In genomic region chr14:23057757-23058653, GRCh38 we compare ENCODE assay signal across 8 cellular contexts. TPM values are rescaled to one million over a fixed set of nuclear protein-coding genes. Genes with fewer than 3 reads are reported as not detected.
DNase-seq lines count a peak whose midpoint lies in the region; ATAC-seq and TF ChIP-seq lines count a peak whose summit lies in the region.

No MANE protein-coding gene starts in this region.

- H3K27me3 Mint-ChIP-seq in activated naive CD8-positive, alpha-beta T cell = no peaks in the 10 kb centered on the region

- no peaks in the 10 kb centered on the region for H3K9me3 ChIP-seq in ES-I3 (ENCODE audit: control insufficient read depth, insufficient read depth, low read length)
- H3K9me3 ChIP-seq in OCI-LY3 (ENCODE audit: insufficient read depth, low read length) = no peaks in the 10 kb centered on the region

- intact Hi-C loops in left cardiac atrium (cut with DNase I) = loop anchor here (2.0 kb wide), 1 partner anchor 71 kb away; no protein-coding TSS in a partner anchor

- no peaks in the 10 kb centered on the region for H3K9me3 Mint-ChIP-seq in activated naive CD8-positive, alpha-beta T cell (ENCODE audit: low read depth)

- H3K4me3 ChIP-seq in HFF-Myc (replicated peaks; ENCODE audit: low read depth, low read length) (peak overlapping the region; percentile 41), OCI-LY3 (ENCODE audit: low read length) (peak overlapping the region; percentile 80), rectal smooth muscle tissue (ENCODE audit: low read length) (peak overlapping the region; percentile 80)

- H3K27ac Mint-ChIP-seq in activated naive CD8-positive, alpha-beta T cell = peak overlapping the region; percentile 22

- H3K9ac ChIP-seq in ES-I3 (ENCODE audit: low read depth, low read length) (peak overlapping the region; percentile 71), OCI-LY3 (ENCODE audit: low read length) (peak overlapping the region; percentile 44; the same call in 1 of the 2 replicates), rectal smooth muscle tissue (ENCODE audit: low read length) (no peak overlapping the region)

- peaks cover 5% of the 10 kb centered on the region for H4K20me1 ChIP-seq in OCI-LY3 (ENCODE audit: insufficient read depth, low read length)

- H3K36me3 Mint-ChIP-seq in activated naive CD8-positive, alpha-beta T cell = no peaks in the 10 kb centered on the region

- peak overlapping the region; percentile 86 for H3K4me3 Mint-ChIP-seq in activated naive CD8-positive, alpha-beta T cell

- H3K27me3 ChIP-seq in OCI-LY3 (ENCODE audit: low read depth, low read length) = peaks cover 7% of the 10 kb centered on the region; the same call in 1 of the 2 replicates
- H3K27me3 ChIP-seq in rectal smooth muscle tissue (ENCODE audit: control insufficient read depth, insufficient read depth, low read length) = no peaks in the 10 kb centered on the region

- ATAC-seq in left cardiac atrium = peak; percentile 68 to 85

- peak; percentile 59 for DNase-seq in HFF-Myc (ENCODE audit: extremely low read depth, low read depth)
- peak; percentile 87 for DNase-seq in left cardiac atrium
- DNase-seq in NCI-H2171 (lab: John Stamatoyannopoulos, UW) = no peak
- no peak for DNase-seq in NCI-H524 (lab: John Stamatoyannopoulos, UW)

- H3K4me2 ChIP-seq in OCI-LY3 (ENCODE audit: low read length) = peak overlapping the region; percentile 98

- no peaks in the 10 kb centered on the region for H3K79me2 ChIP-seq in OCI-LY3 (ENCODE audit: low read length)

- H2AFZ ChIP-seq in OCI-LY3 (ENCODE audit: low read depth, low read length) = no peak overlapping the region

- peaks cover 7% of the 10 kb centered on the region; the same call in 1 of the 2 replicates for H3K4me1 ChIP-seq in ES-I3 (ENCODE audit: insufficient read depth, low read length)
- H3K4me1 ChIP-seq in OCI-LY3 (ENCODE audit: low read length) = peaks cover 20% of the 10 kb centered on the region
- peaks cover 6% of the 10 kb centered on the region for H3K4me1 ChIP-seq in rectal smooth muscle tissue (ENCODE audit: control insufficient read depth, insufficient read depth, low read length)

- H3K4me1 Mint-ChIP-seq in activated naive CD8-positive, alpha-beta T cell (ENCODE audit: low read depth) = peaks cover 17% of the 10 kb centered on the region

- TF ChIP-seq CTCF in HFF-Myc (IDR thresholded peaks at IDR 0.05; ENCODE audit: low read depth, low read length, missing control alignments) (peak; percentile 95), OCI-LY3 (IDR thresholded peaks at IDR 0.05; ENCODE audit: low read depth, low read length) (peak; percentile 82)

- H3K27ac ChIP-seq in OCI-LY3 (ENCODE audit: low read length) (no peak overlapping the region), rectal smooth muscle tissue (ENCODE audit: low read depth, low read length) (peak overlapping the region; percentile 27)

- peaks cover 23% of the 10 kb centered on the region for H3K36me3 ChIP-seq in ES-I3 (ENCODE audit: insufficient read depth, low read length)
- H3K36me3 ChIP-seq in OCI-LY3 (replicated peaks; ENCODE audit: low read depth, low read length) = peaks cover 28% of the 10 kb centered on the region
- peaks cover 30% of the 10 kb centered on the region for H3K36me3 ChIP-seq in rectal smooth muscle tissue (ENCODE audit: control insufficient read depth, insufficient read depth, low read length)

RNA-seq across cellular contexts. Expression of gene CDH24, which starts 0.7 kb away (rescaled TPM):
- total RNA-seq in left cardiac atrium = 1 to 10 TPM; 1.6 to 3.4 TPM

RNA-seq across cellular contexts. Expression of gene PSMB11, which starts 16.0 kb away (rescaled TPM):
- not detected for total RNA-seq in left cardiac atrium

RNA-seq across cellular contexts. Expression of gene PSMB5, which starts 23.3 kb away (rescaled TPM):
- 100 to 1,000 TPM in 1 of 2 donors, 10 to 100 TPM in 1; 98.1 to 114 TPM for total RNA-seq in left cardiac atrium

RNA-seq across cellular contexts. Expression of gene ACIN1, which starts 36.9 kb away (rescaled TPM):
- 10 to 100 TPM; 71.4 to 77.5 TPM for total RNA-seq in left cardiac atrium

RNA-seq across cellular contexts. Expression of gene C14orf119, which starts 37.3 kb away (rescaled TPM):
- 10 to 100 TPM; 30.8 to 37.9 TPM for total RNA-seq in left cardiac atrium

Comparison
In these comparisons a context has a peak if more than half of its experiments do, and no peak if none do; other contexts are left out.
1. DNase-seq: peak in HFF-Myc (single experiment) and left cardiac atrium (single experiment); none in NCI-H2171 (single experiment) and NCI-H524 (0 of 2).
2. Peak in every context shown above with its lines, with median percentiles within 50 percentile points of each other: H3K4me3 ChIP-seq.